17 cellular contexts compared by ENCODE assay signal in genomic region chr7:121027761-121028681, GRCh38. TPM values are rescaled to one million over a fixed set of nuclear protein-coding genes. Genes with fewer than 3 reads are reported as not detected.
A peak's percentile ranks its signal among the peaks of the same experiment; 100 is the strongest.
DNase-seq lines count a peak whose midpoint lies in the region; ATAC-seq, FAIRE-seq and TF ChIP-seq lines count a peak whose summit lies in the region.
"Had no signal": no experiment of that assay in that cellular context is flagged by ENCODE, and none has a peak within 500 bp of the region (broad histone marks: within the 10 kb centered on the region; RNA-seq: fewer than 3 reads in every experiment).

No MANE protein-coding gene starts in this region.

- no peak overlapping the region for H2AFZ ChIP-seq in astrocyte (ENCODE audit: low read depth, low read length)

- H3K9me3 ChIP-seq in astrocyte (ENCODE audit: insufficient read depth, low read depth, low read length), result no peaks in the 10 kb centered on the region
- H3K9me3 ChIP-seq in left ventricle myocardium inferior (replicated peaks), result no peaks in the 10 kb centered on the region
- H3K9me3 ChIP-seq in psoas muscle, result no peaks in the 10 kb centered on the region

- H3K4me3 ChIP-seq in astrocyte (ENCODE audit: insufficient read depth, low read depth, low read length) (no peak overlapping the region), left ventricle myocardium inferior (peak overlapping the region; percentile 15), psoas muscle (peak overlapping the region; percentile 24)
- H3K4me3 ChIP-seq: dorsolateral prefrontal cortex had no signal

- TF ChIP-seq CTCF in astrocyte (IDR thresholded peaks at IDR 0.05; ENCODE audit: insufficient read depth, low read depth, low read length), result no peak
- no peak for TF ChIP-seq CTCF in left ventricle myocardium inferior (IDR thresholded peaks at IDR 0.05; ENCODE audit: borderline replicate concordance)
- TF ChIP-seq CTCF in psoas muscle (IDR thresholded peaks at IDR 0.05), result no peak

- no peaks in the 10 kb centered on the region for H3K79me2 ChIP-seq in astrocyte (ENCODE audit: insufficient read depth, low read length)

- H3K27ac ChIP-seq in astrocyte (ENCODE audit: low read depth, low read length), result no peak overlapping the region
- H3K27ac ChIP-seq in left ventricle myocardium inferior (replicated peaks), result peak overlapping the region; percentile 75
- H3K27ac ChIP-seq in psoas muscle, result peak overlapping the region; percentile 69
- H3K27ac ChIP-seq: foreskin keratinocyte had no signal

- peaks cover 25% of the 10 kb centered on the region for H3K4me1 Mint-ChIP-seq in astrocyte (ENCODE audit: low read depth, unreplicated experiment)
- H3K4me1 Mint-ChIP-seq: activated T-helper 17 cell treated with anti-CD3 and anti-CD28 coated beads, Interleukin-2, amount 50 U/mL, for 72 hours had no signal

- H3K4me2 ChIP-seq in astrocyte (ENCODE audit: low read length), result no peak overlapping the region

- peak; percentile 21 for DNase-seq in EH (ENCODE audit: low read depth)
- DNase-seq in astrocyte (ENCODE audit: low read depth), result peak; percentile 33
- DNase-seq in left ventricle myocardium inferior, result no peak
- no peak for DNase-seq in psoas muscle
- DNase-seq in retina, result no peak
- DNase-seq in MV-4-11 (lab: John Stamatoyannopoulos, UW), result no peak
- no peak for DNase-seq in mesenteric fat pad (ENCODE audit: low spot score)
- no peak for DNase-seq in NCI-H510A treated with DMSO at 0.1 percent for 48 hours (lab: John Stamatoyannopoulos, UW)
- DNase-seq: activated CD8-positive, alpha-beta T cell treated with anti-CD3 and anti-CD28 coated beads for 36 hours; foreskin keratinocyte; GOT3; midbrain; NCI-H1092 treated with DMSO at 0.1 percent for 48 hours; OCI-M1; stimulated activated CD4-positive, alpha-beta T cell treated with anti-CD3 and anti-CD28 coated beads, Interleukin-4, amount 100 ng/mL, for 24 hours had no signal

- peaks cover 4% of the 10 kb centered on the region for H3K4me1 ChIP-seq in astrocyte (ENCODE audit: insufficient read depth, low read length)
- peaks cover 63% of the 10 kb centered on the region for H3K4me1 ChIP-seq in left ventricle myocardium inferior
- peaks cover 48% of the 10 kb centered on the region for H3K4me1 ChIP-seq in psoas muscle
- H3K4me1 ChIP-seq: foreskin keratinocyte had no signal

- H3K36me3 Mint-ChIP-seq in astrocyte (ENCODE audit: low read depth, unreplicated experiment), result peaks cover 2% of the 10 kb centered on the region

- H3K27me3 ChIP-seq in astrocyte (ENCODE audit: insufficient read depth, low read length), result no peaks in the 10 kb centered on the region
- H3K27me3 ChIP-seq in left ventricle myocardium inferior (ENCODE audit: low read depth), result no peaks in the 10 kb centered on the region
- H3K27me3 ChIP-seq in psoas muscle (ENCODE audit: insufficient read depth in 3 of 3, low read length in 2 of 3), result no peaks in the 10 kb centered on the region
- H3K27me3 ChIP-seq: foreskin keratinocyte had no signal

- H3K36me3 ChIP-seq in astrocyte (ENCODE audit: insufficient read depth, low read length), result no peaks in the 10 kb centered on the region
- no peaks in the 10 kb centered on the region for H3K36me3 ChIP-seq in left ventricle myocardium inferior
- H3K36me3 ChIP-seq in psoas muscle (ENCODE audit: insufficient read depth in 1 of 2, low read depth in 1 of 2), result no peaks in the 10 kb centered on the region

- no peaks in the 10 kb centered on the region for H3K27me3 Mint-ChIP-seq in astrocyte (ENCODE audit: low read depth, unreplicated experiment)

- no peak overlapping the region for H3K4me3 Mint-ChIP-seq in astrocyte (ENCODE audit: unreplicated experiment)
- H3K4me3 Mint-ChIP-seq: activated CD8-positive, alpha-beta T cell treated with anti-CD3 and anti-CD28 coated beads for 36 hours; activated T-helper 17 cell treated with anti-CD3 and anti-CD28 coated beads, Interleukin-2, amount 50 U/mL, for 72 hours had no signal

- no peak overlapping the region for H3K9ac ChIP-seq in astrocyte (ENCODE audit: low read length)

- peak in 3 of 4 donors; percentile 21 to 70 (median 38) for ATAC-seq in psoas muscle
- ATAC-seq: activated CD8-positive, alpha-beta T cell treated with anti-CD3 and anti-CD28 coated beads for 36 hours; activated T-helper 17 cell treated with anti-CD3 and anti-CD28 coated beads, Interleukin-2, amount 50 U/mL, for 72 hours; foreskin keratinocyte had no signal

- H4K20me1 ChIP-seq in astrocyte (ENCODE audit: insufficient read depth, low read length), result no peaks in the 10 kb centered on the region

- WGBS in psoas muscle, 3 donors, result 45 to 65% (median 49%) methylated on average over 10 of the region's 10 CpGs

- H3K9me3 Mint-ChIP-seq in astrocyte (ENCODE audit: unreplicated experiment), result no peaks in the 10 kb centered on the region
- H3K9me3 Mint-ChIP-seq: activated CD8-positive, alpha-beta T cell treated with anti-CD3 and anti-CD28 coated beads for 36 hours; activated T-helper 17 cell treated with anti-CD3 and anti-CD28 coated beads, Interleukin-2, amount 50 U/mL, for 72 hours had no signal

- intact Hi-C loops in left ventricle myocardium inferior (cut with micrococcal nuclease), result no loop called here
- intact Hi-C loops in psoas muscle (cut with DNase I), result no loop called here

- peak overlapping the region; percentile 70 for H3K27ac Mint-ChIP-seq in astrocyte (ENCODE audit: unreplicated experiment)
- H3K27ac Mint-ChIP-seq: activated CD8-positive, alpha-beta T cell treated with anti-CD3 and anti-CD28 coated beads for 36 hours; activated T-helper 17 cell treated with anti-CD3 and anti-CD28 coated beads, Interleukin-2, amount 50 U/mL, for 72 hours had no signal

- no peak for FAIRE-seq in astrocyte (lab: Jason Lieb, UNC)

RNA-seq across cellular contexts. Expression of gene CPED1, which starts 39.5 kb away (rescaled TPM):
- 6.0 and 6.1 TPM in 2 replicates for total RNA-seq in astrocyte
- 33.8 TPM for total RNA-seq in left ventricle myocardium inferior
- total RNA-seq in psoas muscle, result 10 to 100 TPM; 12.0 to 39.2 (median 23.1) TPM
- polyA plus RNA-seq in psoas muscle, result 10 to 100 TPM in 1 of 3 donors, 1 to 10 TPM in 1, under 1 TPM in 1; 0.90 to 11.7 (median 4.9) TPM
- 44.4 TPM for total RNA-seq in mesenteric fat pad
- total RNA-seq: activated CD8-positive, alpha-beta T cell treated with anti-CD3 and anti-CD28 coated beads for 36 hours; activated T-helper 17 cell treated with anti-CD3 and anti-CD28 coated beads, Interleukin-2, amount 50 U/mL, for 72 hours had no signal

Comparison
In these comparisons a context has a peak if more than half of its experiments do, and no peak if none do; other contexts are left out.
1. DNase-seq: peak in EH (single experiment) and astrocyte (single experiment); none in left ventricle myocardium inferior (single experiment), psoas muscle (0 of 2), retina (single experiment), MV-4-11 (single experiment), mesenteric fat pad (single experiment) and NCI-H510A treated with DMSO at 0.1 percent for 48 hours (single experiment).